ENCODE assay signal across 15 cellular contexts in the genomic region with DNA sequence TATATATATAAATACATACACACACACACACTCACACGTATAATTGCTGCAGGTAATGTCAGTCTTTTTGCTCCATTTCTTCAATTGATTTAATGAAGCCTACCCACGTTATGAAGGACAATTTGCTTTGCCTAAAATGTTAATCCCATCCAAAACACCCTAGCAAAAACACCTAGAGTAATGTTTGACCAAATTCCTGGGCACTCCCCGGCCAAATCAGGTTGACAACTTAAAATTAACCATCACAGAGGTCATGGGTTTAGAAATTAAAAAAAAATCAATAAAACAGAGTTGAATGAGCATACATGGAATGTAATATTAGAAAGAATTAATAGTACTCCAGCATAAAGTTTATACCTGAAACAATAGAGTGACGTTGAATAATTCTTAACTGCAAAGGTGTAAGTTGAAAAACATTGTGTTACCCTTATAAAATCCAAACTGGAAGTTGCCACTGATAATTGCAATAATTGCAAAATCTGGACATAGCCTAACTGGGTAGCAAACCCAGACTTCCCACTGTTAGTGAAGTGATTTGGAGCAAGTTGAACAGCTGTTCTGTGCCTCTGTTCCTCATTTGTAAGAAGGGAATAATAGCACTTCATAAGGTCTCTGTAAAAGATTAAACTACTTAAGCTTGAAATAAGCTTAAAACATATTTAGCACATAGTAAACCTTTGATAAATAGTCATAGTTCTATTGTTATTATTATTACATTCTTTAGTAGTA.
"Had no signal": no experiment of that assay in that cellular context is flagged by ENCODE, and none has a peak within 500 bp of the region (broad histone marks: within the 10 kb centered on the region; RNA-seq: fewer than 3 reads in every experiment).

No MANE protein-coding gene starts in this region.

- DNase-seq: activated CD4-positive, alpha-beta T cell treated with anti-CD3 and anti-CD28 coated beads, Interleukin-2, amount 10 ng/mL, durations not matched to agents 7 days and 5 days; activated CD8-positive, alpha-beta memory T cell treated with anti-CD3 and anti-CD28 coated beads for 24 hours; activated CD8-positive, alpha-beta memory T cell treated with anti-CD3 and anti-CD28 coated beads, Interleukin-2, amount 50 U/mL, for 48 hours; activated effector memory CD4-positive, alpha-beta T cell treated with anti-CD3 and anti-CD28 coated beads, Interleukin-2, amount 50 U/mL, for 16 hours; activated T-cell treated with anti-CD3 and anti-CD28 coated beads, Interleukin-2, amount 50 U/mL, for 48 hours; amniotic stem cell; effector memory CD4-positive, alpha-beta T cell; hippocampal formation; islet precursor cell; left colon; midbrain; stimulated activated CD4-positive, alpha-beta T cell treated with anti-CD3 and anti-CD28 coated beads, Interleukin-4, amount 100 ng/mL, for 4 hours; stimulated activated naive B cell treated with anti-CD40 and anti-IgM and Interleukin-4, amounts not matched to agents 10 μg/mL and 1 μg/mL and 100 μg/mL, for 72 hours; T1000; upper lobe of left lung had no signal
